ENCODE assay signal across 1 cellular context in genomic region chr11:86978247-86978646, GRCh38.
TF ChIP-seq lines count a peak whose summit lies in the region.

No MANE protein-coding gene starts in this region.

TF ChIP-seq in SK-N-SH, 30 proteins besides CTCF, POLR2A, EP300 and RAD21 (continued from another document):
- TF ChIP-seq, protein P1, sequence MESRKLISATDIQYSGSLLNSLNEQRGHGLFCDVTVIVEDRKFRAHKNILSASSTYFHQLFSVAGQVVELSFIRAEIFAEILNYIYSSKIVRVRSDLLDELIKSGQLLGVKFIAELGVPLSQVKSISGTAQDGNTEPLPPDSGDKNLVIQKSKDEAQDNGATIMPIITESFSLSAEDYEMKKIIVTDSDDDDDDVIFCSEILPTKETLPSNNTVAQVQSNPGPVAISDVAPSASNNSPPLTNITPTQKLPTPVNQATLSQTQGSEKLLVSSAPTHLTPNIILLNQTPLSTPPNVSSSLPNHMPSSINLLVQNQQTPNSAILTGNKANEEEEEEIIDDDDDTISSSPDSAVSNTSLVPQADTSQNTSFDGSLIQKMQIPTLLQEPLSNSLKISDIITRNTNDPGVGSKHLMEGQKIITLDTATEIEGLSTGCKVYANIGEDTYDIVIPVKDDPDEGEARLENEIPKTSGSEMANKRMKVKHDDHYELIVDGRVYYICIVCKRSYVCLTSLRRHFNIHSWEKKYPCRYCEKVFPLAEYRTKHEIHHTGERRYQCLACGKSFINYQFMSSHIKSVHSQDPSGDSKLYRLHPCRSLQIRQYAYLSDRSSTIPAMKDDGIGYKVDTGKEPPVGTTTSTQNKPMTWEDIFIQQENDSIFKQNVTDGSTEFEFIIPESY (IDR thresholded peaks at IDR 0.05; ENCODE audit: borderline replicate concordance, low read depth) = no peak
- TF ChIP-seq JUND (IDR thresholded peaks at IDR 0.05) = no peak
- no peak for TF ChIP-seq MXI1 (IDR thresholded peaks at IDR 0.05; ENCODE audit: low read depth, low read length)
- no peak for TF ChIP-seq RCOR1 (IDR thresholded peaks at IDR 0.05; ENCODE audit: low read length)
- TF ChIP-seq RXRA (IDR thresholded peaks at IDR 0.05; ENCODE audit: borderline replicate concordance, low read depth) = no peak
- no peak for TF ChIP-seq SMC3 (IDR thresholded peaks at IDR 0.05; ENCODE audit: low read depth, low read length)
